Comparison of ENCODE assay signal across 8 cellular contexts in the genomic region with DNA sequence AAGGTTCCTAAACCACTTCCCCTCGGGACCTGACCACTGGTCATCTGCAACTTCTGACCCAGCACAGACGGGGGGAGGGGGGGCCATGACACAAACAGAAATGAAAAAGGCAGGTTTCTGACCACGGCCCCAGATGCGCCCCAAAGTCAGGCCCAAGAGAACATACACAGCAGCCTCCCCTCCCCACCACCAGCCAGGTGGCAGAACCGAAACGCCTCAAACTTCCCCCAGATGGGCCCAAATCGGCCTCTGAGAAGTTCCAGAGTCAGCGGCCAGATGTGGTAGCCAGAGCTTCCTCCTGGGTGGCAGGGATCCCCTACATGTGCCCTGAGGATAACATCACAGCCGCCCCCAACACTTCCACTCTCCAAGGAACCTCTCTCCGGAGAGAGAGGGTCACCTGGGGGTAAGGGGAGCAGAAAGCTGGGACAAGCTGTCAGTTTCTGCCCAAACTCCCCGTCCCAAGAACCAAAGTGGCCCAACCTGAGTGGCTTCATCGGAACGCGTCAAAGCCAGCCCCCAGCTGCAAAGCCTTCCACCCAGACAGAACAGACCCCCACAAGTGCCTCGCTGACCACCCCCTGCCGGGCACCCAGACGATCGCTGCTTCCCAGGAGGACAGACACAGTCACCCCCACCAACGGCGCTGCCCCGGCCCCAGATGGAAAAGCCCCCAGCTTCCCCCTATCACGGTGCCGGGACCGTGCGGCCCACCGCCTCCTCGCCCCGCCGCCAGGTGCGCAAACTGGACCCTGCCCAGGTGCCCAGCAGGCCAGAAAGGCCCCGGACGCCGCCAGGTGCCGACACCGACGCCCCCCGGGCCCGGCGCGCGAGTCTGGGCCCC. TPM values are rescaled to one million over a fixed set of nuclear protein-coding genes. Genes with fewer than 3 reads are reported as not detected.
A peak's percentile ranks its signal among the peaks of the same experiment; 100 is the strongest.
DNase-seq lines count a peak whose midpoint lies in the region; TF ChIP-seq lines count a peak whose summit lies in the region.

No MANE protein-coding gene starts in this region.

- H3K27ac ChIP-seq in smooth muscle cell (ENCODE audit: low read depth): peak overlapping the region; percentile 99

- H3K9me3 ChIP-seq in MG63 (no peaks in the 10 kb centered on the region), adipocyte (ENCODE audit: control insufficient read depth, low read length) (no peaks in the 10 kb centered on the region), smooth muscle cell (replicated peaks; ENCODE audit: low read depth) (no peaks in the 10 kb centered on the region)

- H3K4me1 ChIP-seq in adipocyte (ENCODE audit: control insufficient read depth, insufficient read depth, low read length): peaks cover 19% of the 10 kb centered on the region
- H3K4me1 ChIP-seq in smooth muscle cell (ENCODE audit: low read depth): no peaks in the 10 kb centered on the region

- TF ChIP-seq CTCF in smooth muscle cell (IDR thresholded peaks at IDR 0.05; ENCODE audit: borderline replicate concordance, insufficient read depth, poor library complexity, severe bottlenecking): peak; percentile 3

- no peaks in the 10 kb centered on the region for H3F3A ChIP-seq in smooth muscle cell (ENCODE audit: low read depth)

- DNase-seq in ELF-1 (ENCODE audit: low read depth, low spot score): peak; percentile 35
- DNase-seq in MG63: peak; percentile 40
- DNase-seq in adipocyte (ENCODE audit: low read depth): peak; percentile 60
- DNase-seq in smooth muscle cell (lab: John Stamatoyannopoulos, UW; ENCODE audit: unreplicated experiment): peak; percentile 55
- no peak for DNase-seq in SIG-M5 (lab: John Stamatoyannopoulos, UW)
- no peak for DNase-seq in posterior cingulate gyrus
- no peak for DNase-seq in ACHN

- no peak overlapping the region for H2AFZ ChIP-seq in smooth muscle cell (ENCODE audit: low read depth)

- H3K9ac ChIP-seq in adipocyte (ENCODE audit: low read length): peak overlapping the region; percentile 99
- peak overlapping the region; percentile 100 for H3K9ac ChIP-seq in smooth muscle cell (ENCODE audit: low read depth)

- under 1% methylated on average over 41 of the region's 41 CpGs for WGBS in smooth muscle cell (ENCODE audit: low lambda C conversion rate)

- H3K27me3 ChIP-seq in MG63 (no peaks in the 10 kb centered on the region), adipocyte (replicated peaks; ENCODE audit: control insufficient read depth, insufficient read depth, low read length) (no peaks in the 10 kb centered on the region), smooth muscle cell (ENCODE audit: low read depth) (no peaks in the 10 kb centered on the region)

- H3K36me3 ChIP-seq in MG63 (peaks cover 7% of the 10 kb centered on the region), adipocyte (ENCODE audit: control insufficient read depth, insufficient read depth, low read length, severe bottlenecking) (no peaks in the 10 kb centered on the region), smooth muscle cell (ENCODE audit: low read depth) (no peaks in the 10 kb centered on the region)

- intact Hi-C loops in posterior cingulate gyrus (cut with DNase I): loop anchor here (5.0 kb wide), 1 partner anchor 54 kb away; no protein-coding TSS in a partner anchor

- peaks cover 40% of the 10 kb centered on the region for H4K20me1 ChIP-seq in smooth muscle cell (ENCODE audit: low read depth)

- H3K79me2 ChIP-seq in smooth muscle cell (ENCODE audit: low read depth): peaks cover 53% of the 10 kb centered on the region

- H3K4me2 ChIP-seq in smooth muscle cell: peak overlapping the region; percentile 90

- H3K4me3 ChIP-seq in MG63 (peak overlapping the region; percentile 98), adipocyte (ENCODE audit: low read length) (peak overlapping the region; percentile 99), iPS-11a (ENCODE audit: low read depth, low read length) (peak overlapping the region; percentile 95), smooth muscle cell (peak overlapping the region; percentile 96)

- in situ Hi-C loops in ACHN (cut with HindIII; ENCODE audit: low pct_ligation_motif_present, low pct_unique_long_range_greater_than_20kb, low sequenced_read_pairs): no loop called here

RNA-seq across cellular contexts. Expression of a gene that starts 0.8 kb away (rescaled TPM):
- 12.2 and 22.1 TPM in 2 replicates for total RNA-seq in MG63 (2014; rRNA removed; shearing (Covaris generic); ENCODE audit: low replicate concordance)
- total RNA-seq in smooth muscle cell: 10.5 and 12.8 TPM in 2 replicates
- polyA plus RNA-seq in smooth muscle cell: 15.2 and 31.7 TPM in 2 replicates

RNA-seq across cellular contexts. Expression of a gene that starts 22.3 kb away (rescaled TPM):
- 291 and 381 TPM in 2 replicates for total RNA-seq in MG63 (2014; rRNA removed; shearing (Covaris generic); ENCODE audit: low replicate concordance)
- total RNA-seq in smooth muscle cell: 143 and 161 TPM in 2 replicates
- polyA plus RNA-seq in smooth muscle cell: 340 and 358 TPM in 2 replicates

RNA-seq across cellular contexts. Expression of a gene that starts 36.6 kb away (rescaled TPM):
- 140 and 145 TPM in 2 replicates for total RNA-seq in MG63 (2014; rRNA removed; shearing (Covaris generic); ENCODE audit: low replicate concordance)
- 75.4 and 104 TPM in 2 replicates for total RNA-seq in smooth muscle cell
- 134 and 141 TPM in 2 replicates for polyA plus RNA-seq in smooth muscle cell

RNA-seq across cellular contexts. Expression of a gene that starts 50.6 kb away (rescaled TPM):
- total RNA-seq in MG63 (2014; rRNA removed; shearing (Covaris generic); ENCODE audit: low replicate concordance): 457 and 1,435 TPM in 2 replicates
- total RNA-seq in smooth muscle cell: 991 and 1,086 TPM in 2 replicates
- 752 and 759 TPM in 2 replicates for polyA plus RNA-seq in smooth muscle cell

Comparison
In these comparisons a context has a peak if more than half of its experiments do, and no peak if none do; other contexts are left out.
1. DNase-seq: peak in ELF-1 (single experiment), MG63 (single experiment), adipocyte (single experiment) and smooth muscle cell (single experiment); none in SIG-M5 (single experiment), posterior cingulate gyrus (0 of 10) and ACHN (single experiment).
2. Peak in every context shown above with its lines, with median percentiles within 50 percentile points of each other: H3K4me3 ChIP-seq.